ENCODE assay signal across 8 cellular contexts in the genomic region with DNA sequence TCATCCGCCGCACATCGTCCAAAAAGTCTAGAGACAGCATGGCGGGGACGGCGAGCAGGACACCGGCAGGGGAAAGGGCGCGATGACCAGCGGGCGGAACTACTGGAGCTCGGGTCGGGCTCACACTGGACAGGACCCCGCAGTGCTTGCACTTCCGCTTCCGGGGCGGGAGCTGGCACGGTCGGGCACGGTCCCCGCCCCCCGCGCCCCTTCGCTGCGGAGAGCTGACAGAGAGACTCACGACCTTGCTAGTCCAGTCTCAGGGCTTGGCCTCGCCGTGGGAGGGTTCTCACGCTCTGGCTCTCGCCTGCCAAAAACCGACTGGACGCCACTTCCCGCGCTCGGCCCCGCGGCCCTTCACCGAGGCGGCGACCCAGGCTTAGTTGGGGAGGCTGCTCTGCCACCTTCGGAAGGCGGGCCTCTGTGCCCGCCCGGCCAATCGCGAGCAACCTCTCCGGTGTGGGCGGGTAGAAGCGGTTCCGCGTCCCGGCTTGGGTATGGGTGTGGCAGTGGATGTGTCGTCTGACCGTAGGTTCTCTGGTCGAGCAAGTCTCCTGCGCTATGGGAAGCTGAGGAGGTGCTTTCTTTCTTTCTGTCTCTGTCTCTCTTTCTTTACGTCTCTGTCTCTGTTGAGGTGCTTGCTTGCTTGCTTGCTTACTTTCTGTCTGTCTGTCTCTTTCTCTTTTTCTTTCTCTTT. TPM values are rescaled to one million over a fixed set of nuclear protein-coding genes. Genes with fewer than 3 reads are reported as not detected.
DNase-seq lines count a peak whose midpoint lies in the region; ATAC-seq and TF ChIP-seq lines count a peak whose summit lies in the region.

A gene (minus strand): TSS at position 104 of the 697 bp plus-strand sequence. CDS start 64 bp downstream, at position 40.

- peak; percentile 97 for ATAC-seq in HG03432 (IDR thresholded peaks at IDR 0.05; ENCODE audit: unreplicated experiment)

- peaks cover 34% of the 10 kb centered on the region for H3K4me1 Mint-ChIP-seq in chondrocyte (ENCODE audit: low read depth)

- H3K36me3 ChIP-seq in kidney epithelial cell (ENCODE audit: control insufficient read depth, insufficient read depth, low read length), result no peaks in the 10 kb centered on the region

- H3K27me3 ChIP-seq in kidney epithelial cell (ENCODE audit: control insufficient read depth, insufficient read depth, low read length), result no peaks in the 10 kb centered on the region

- peak; percentile 88 for TF ChIP-seq POLR2A in GM19099 (IDR thresholded peaks at IDR 0.05; ENCODE audit: extremely low read depth, insufficient read length, low read depth)

- peak within 1 kb of the TSS; percentile 96 for H3K27ac Mint-ChIP-seq in chondrocyte (ENCODE audit: unreplicated experiment)

- H3K4me3 Mint-ChIP-seq in chondrocyte (ENCODE audit: unreplicated experiment), result peak within 1 kb of the TSS; percentile 93

- H3K27me3 Mint-ChIP-seq in chondrocyte (ENCODE audit: low read depth), result no peaks in the 10 kb centered on the region

- peak; percentile 98 for DNase-seq in AG20443 (ENCODE audit: low spot score)
- peak; percentile 70 for DNase-seq in NCI-H510A (lab: John Stamatoyannopoulos, UW)
- peak; percentile 81 to 86 for DNase-seq in activated CD4-positive, alpha-beta T cell treated with anti-CD3 and anti-CD28 coated beads for 24 hours (ENCODE audit: low read depth in 2 of 2)
- DNase-seq in chondrocyte (ENCODE audit: low spot score), result peak; percentile 99
- peak; percentile 76 for DNase-seq in kidney epithelial cell (ENCODE audit: low read depth)
- peak; percentile 88 to 90 for DNase-seq in stimulated activated CD4-positive, alpha-beta T cell treated with anti-CD3 and anti-CD28 coated beads, Interleukin-15, amount 100 ng/mL, for 48 hours (ENCODE audit: low read depth in 2 of 2)

- H3K4me3 ChIP-seq in kidney epithelial cell (ENCODE audit: low read depth, low read length), result peak within 1 kb of the TSS; percentile 80

- H3K36me3 Mint-ChIP-seq in chondrocyte (ENCODE audit: low read depth), result no peaks in the 10 kb centered on the region

- TF ChIP-seq CTCF in chondrocyte (IDR thresholded peaks at IDR 0.05) (no peak), kidney epithelial cell (IDR thresholded peaks at IDR 0.05; ENCODE audit: insufficient read depth, low read length, poor library complexity, severe bottlenecking) (no peak)

- H3K9me3 Mint-ChIP-seq in chondrocyte (ENCODE audit: low read depth), result no peaks in the 10 kb centered on the region

RNA-seq across cellular contexts. Expression of the gene that starts here (rescaled TPM):
- 175 to 198 TPM (median 195 TPM) in 3 replicates for total RNA-seq in chondrocyte
- 183 and 213 TPM in 2 replicates for total RNA-seq in kidney epithelial cell

Comparison
In these comparisons a context has a peak if more than half of its experiments do, and no peak if none do; other contexts are left out.
1. Peak in every context shown above with its lines: DNase-seq, ATAC-seq and H3K4me3 ChIP-seq.